ENCODE assay signal across 16 cellular contexts in genomic region chr17:349666-350065, GRCh38. TPM values are rescaled to one million over a fixed set of nuclear protein-coding genes. Genes with fewer than 3 reads are reported as not detected.
DNase-seq lines count a peak whose midpoint lies in the region; ATAC-seq and TF ChIP-seq lines count a peak whose summit lies in the region.
"Had no signal": no experiment of that assay in that cellular context is flagged by ENCODE, and none has a peak within 500 bp of the region (broad histone marks: within the 10 kb centered on the region; RNA-seq: fewer than 3 reads in every experiment).

No MANE protein-coding gene starts in this region.

- no peaks in the 10 kb centered on the region for H3K27me3 ChIP-seq in BLaER1
- no peaks in the 10 kb centered on the region for H3K27me3 ChIP-seq in body of pancreas
- no peaks in the 10 kb centered on the region for H3K27me3 ChIP-seq in sigmoid colon
- H3K27me3 ChIP-seq: cardiac muscle cell had no signal

- WGBS in body of pancreas, 2 donors, result 31 to 36% methylated on average over 3 of the region's 3 CpGs
- 41 to 56% methylated on average over 3 of the region's 3 CpGs for WGBS in sigmoid colon, 2 donors

- H3K9ac ChIP-seq in BLaER1, result peak overlapping the region; percentile 57

- H3K36me3 ChIP-seq in BLaER1 (peaks cover 4% of the 10 kb centered on the region; the same call in 1 of the 2 replicates), body of pancreas (replicated peaks in 1 of 2; ENCODE audit: insufficient read depth in 1 of 2, low read depth in 2 of 2) (no peaks in the 10 kb centered on the region), sigmoid colon (no peaks in the 10 kb centered on the region)
- H3K36me3 ChIP-seq: cardiac muscle cell had no signal

- H3K9me3 ChIP-seq in BLaER1 (peaks cover 32% of the 10 kb centered on the region), body of pancreas (no peaks in the 10 kb centered on the region), sigmoid colon (no peaks in the 10 kb centered on the region)

- no peak for TF ChIP-seq EP300 in sigmoid colon (IDR thresholded peaks at IDR 0.05)

- DNase-seq in body of pancreas, result no peak
- DNase-seq in left lobe of liver (ENCODE audit: low spot score), result no peak
- DNase-seq in sigmoid colon, result no peak
- no peak for DNase-seq in left colon
- no peak for DNase-seq in NCI-H2107 (lab: John Stamatoyannopoulos, UW)
- no peak for DNase-seq in stimulated activated CD4-positive, alpha-beta T cell treated with anti-CD3 and anti-CD28 coated beads, Interleukin-4, amount 100 ng/mL, for 24 hours
- DNase-seq: activated T-cell treated with anti-CD3 and anti-CD28 coated beads, Interleukin-2, amount 50 U/mL, for 24 hours; effector memory CD4-positive, alpha-beta T cell; NCI-H1694 treated with DMSO at 0.1 percent for 48 hours; NCI-H524; stimulated activated CD4-positive, alpha-beta T cell treated with anti-CD3 and anti-CD28 coated beads, Interleukin-4, amount 100 ng/mL, for 4 hours had no signal

- ATAC-seq in body of pancreas, result no peak
- ATAC-seq in left lobe of liver, result peak; percentile 19
- no peak for ATAC-seq in left colon
- no peak for ATAC-seq in HG02981 (IDR thresholded peaks at IDR 0.05; ENCODE audit: unreplicated experiment)
- ATAC-seq: activated naive CD4-positive, alpha-beta T cell treated with anti-CD3 and anti-CD28 coated beads, Interleukin-2, amount 50 U/mL, for 72 hours; GM12878 had no signal

- H3K27ac ChIP-seq in BLaER1 (peak overlapping the region; percentile 86), body of pancreas (peak overlapping the region; percentile 74 to 99 (median 94)), sigmoid colon (peak overlapping the region; percentile 63 to 68 (median 66))
- H3K27ac ChIP-seq: cardiac muscle cell had no signal

- H3K4me3 ChIP-seq in BLaER1 (no peak overlapping the region), body of pancreas (no peak overlapping the region), sigmoid colon (no peak overlapping the region)
- H3K4me3 ChIP-seq: cardiac muscle cell, GM12878 had no signal

- TF ChIP-seq POLR2A in body of pancreas (IDR thresholded peaks at IDR 0.05) (no peak), sigmoid colon (IDR thresholded peaks at IDR 0.05) (no peak)

- H4K20me1 ChIP-seq in BLaER1, result no peaks in the 10 kb centered on the region

- intact Hi-C loops in body of pancreas (cut with DNase I), result no loop called here
- intact Hi-C loops in sigmoid colon (cut with DNase I), result no loop called here
- intact Hi-C loops in left colon (cut with DNase I, micrococcal nuclease), result no loop called here

- H3K4me2 ChIP-seq in BLaER1, result peak overlapping the region; percentile 89

- H3K4me1 ChIP-seq in BLaER1 (peaks cover 93% of the 10 kb centered on the region), body of pancreas (peaks cover 74% of the 10 kb centered on the region), sigmoid colon (peaks cover 0 to 15% (median 8%) of the 10 kb centered on the region in 4 donors)

- no peak for TF ChIP-seq CTCF in body of pancreas (IDR thresholded peaks at IDR 0.05)
- TF ChIP-seq CTCF in sigmoid colon (IDR thresholded peaks at IDR 0.05), result no peak

RNA-seq across cellular contexts. Expression of gene RPH3AL, which starts 2.9 kb away (rescaled TPM):
- total RNA-seq in body of pancreas, result 10 to 100 TPM; 77.1 to 89.5 TPM
- 87.4 TPM for total RNA-seq in left lobe of liver
- total RNA-seq in sigmoid colon, result 10 to 100 TPM in 1 of 4 donors, 1 to 10 TPM in 3; 1.8 to 12.7 (median 3.1) TPM
- polyA plus RNA-seq in sigmoid colon, result 10 to 100 TPM; 14.2 to 23.1 (median 15.0) TPM
- total RNA-seq in left colon, result 10 to 100 TPM; 32.7 to 42.3 TPM
